ENCODE assay signal across 8 cellular contexts in the genomic region with DNA sequence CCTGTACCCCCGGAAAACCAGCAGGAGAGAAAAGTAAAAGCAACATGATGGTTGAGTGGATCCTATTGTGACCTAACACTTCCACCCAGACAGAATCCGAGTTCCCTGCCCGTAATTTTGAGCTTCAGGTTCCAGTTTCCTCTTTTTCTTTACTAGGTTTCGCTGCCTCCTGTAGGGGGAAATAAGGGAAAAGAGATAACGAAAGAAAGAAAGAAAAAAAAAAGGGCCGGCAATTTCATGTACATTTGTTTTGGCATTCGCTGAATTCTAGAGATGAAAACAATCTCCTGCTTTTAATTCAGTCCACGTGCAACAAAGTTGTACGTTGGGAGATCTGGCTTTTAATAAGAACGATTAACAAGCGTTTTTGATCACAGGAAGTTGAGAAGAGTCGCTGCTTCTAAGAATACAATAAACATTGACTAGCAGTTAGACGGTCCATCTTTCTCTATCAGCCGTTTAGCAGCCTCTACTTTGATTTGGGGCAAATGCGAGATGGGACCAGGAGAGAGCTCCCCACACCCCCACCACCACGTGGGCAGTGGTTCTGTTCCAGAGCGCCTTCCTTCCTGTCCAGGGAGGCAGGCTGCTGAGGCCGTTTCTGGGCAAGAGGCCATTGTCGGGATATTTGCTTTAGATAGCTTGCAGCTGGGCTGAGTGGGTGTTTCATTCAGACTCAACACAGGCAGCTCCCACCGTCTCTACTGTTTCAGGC.
DNase-seq lines count a peak whose midpoint lies in the region; ATAC-seq and TF ChIP-seq lines count a peak whose summit lies in the region.

No MANE protein-coding gene starts in this region.

- no peaks in the 10 kb centered on the region for H3K36me3 ChIP-seq in Karpas-422 (ENCODE audit: insufficient read depth, low read length)
- no peaks in the 10 kb centered on the region for H3K36me3 ChIP-seq in prostate gland

- H3K79me2 ChIP-seq in Karpas-422 (ENCODE audit: low read length) = no peaks in the 10 kb centered on the region

- H3K9ac ChIP-seq in Karpas-422 (ENCODE audit: low read length) = no peak overlapping the region

- TF ChIP-seq CTCF in prostate gland (IDR thresholded peaks at IDR 0.05) = no peak

- H3K4me3 Mint-ChIP-seq in activated T-cell treated with anti-CD3 and anti-CD28 coated beads, Interleukin-2, amount 50 U/mL, for 4 hours = peak overlapping the region; percentile 79

- H2AFZ ChIP-seq in Karpas-422 (ENCODE audit: low read length) = peak overlapping the region; percentile 93; the same call in 1 of the 2 replicates

- DNase-seq in Ammon's horn (ENCODE audit: low spot score) = peak; percentile 63
- peak; percentile 54 for DNase-seq in Karpas-422
- no peak for DNase-seq in activated T-cell treated with anti-CD3 and anti-CD28 coated beads, Interleukin-2, amount 50 U/mL, for 4 hours
- DNase-seq in Right ventricle myocardium superior = peak; percentile 81
- DNase-seq in prostate gland (ENCODE audit: low spot score) = peak; percentile 21
- DNase-seq in activated gamma-delta T cell (lab: John Stamatoyannopoulos, UW) = no peak

- intact Hi-C loops in Right ventricle myocardium superior (cut with DNase I) = no loop called here
- intact Hi-C loops in prostate gland (cut with DNase I) = loop anchor here (5.0 kb wide), 3 partner anchors 52 to 313 kb away; no protein-coding TSS in a partner anchor

- no peaks in the 10 kb centered on the region for H3K9me2 ChIP-seq in Karpas-422 (replicated peaks; ENCODE audit: insufficient read depth, low read length)

- H3K4me2 ChIP-seq in Karpas-422 (ENCODE audit: low read depth, low read length, poor library complexity, severe bottlenecking) = peak overlapping the region; percentile 48

- H3K4me1 ChIP-seq in Karpas-422 (ENCODE audit: low read length) (peaks cover 33% of the 10 kb centered on the region), prostate gland (replicated peaks) (no peaks in the 10 kb centered on the region)

- TF ChIP-seq POLR2A in prostate gland (IDR thresholded peaks at IDR 0.05) = no peak

- no peaks in the 10 kb centered on the region for H3K36me3 Mint-ChIP-seq in activated T-cell treated with anti-CD3 and anti-CD28 coated beads, Interleukin-2, amount 50 U/mL, for 4 hours (ENCODE audit: insufficient read depth)

- peaks cover 26% of the 10 kb centered on the region for H3K4me1 Mint-ChIP-seq in activated T-cell treated with anti-CD3 and anti-CD28 coated beads, Interleukin-2, amount 50 U/mL, for 4 hours (ENCODE audit: low read depth)

- H3K4me3 ChIP-seq in Karpas-422 (ENCODE audit: low read length) (0 out of 2 replicates have a peak overlapping the region, but pooled peaks have one; percentile 2), prostate gland (no peak overlapping the region)

- H3K27ac ChIP-seq in Karpas-422 (ENCODE audit: low read length) (no peak overlapping the region), prostate gland (peak overlapping the region; percentile 50 to 59)

- H3K9me3 ChIP-seq in Karpas-422 (ENCODE audit: low read length) = no peaks in the 10 kb centered on the region
- no peaks in the 10 kb centered on the region for H3K9me3 ChIP-seq in prostate gland

- peaks cover 5% of the 10 kb centered on the region for H3K9me3 Mint-ChIP-seq in activated T-cell treated with anti-CD3 and anti-CD28 coated beads, Interleukin-2, amount 50 U/mL, for 4 hours

- no peaks in the 10 kb centered on the region for H3K27me3 Mint-ChIP-seq in activated T-cell treated with anti-CD3 and anti-CD28 coated beads, Interleukin-2, amount 50 U/mL, for 4 hours (ENCODE audit: low read depth)

- ATAC-seq in activated T-cell treated with anti-CD3 and anti-CD28 coated beads, Interleukin-2, amount 50 U/mL, for 4 hours = peak; percentile 23 to 32
- peak; percentile 70 for ATAC-seq in Right ventricle myocardium superior (ENCODE audit: poor library complexity)
- ATAC-seq in GM21528 (IDR thresholded peaks at IDR 0.05; ENCODE audit: low FRiP score, unreplicated experiment) = no peak
- no peak for ATAC-seq in GM21717 (IDR thresholded peaks at IDR 0.05; ENCODE audit: unreplicated experiment)

- 19% methylated on average over 20 of the region's 20 CpGs for WGBS in prostate gland

- H3K27me3 ChIP-seq in Karpas-422 (ENCODE audit: low read length) (no peaks in the 10 kb centered on the region), prostate gland (replicated peaks; ENCODE audit: insufficient read depth) (no peaks in the 10 kb centered on the region)

- H4K20me1 ChIP-seq in Karpas-422 (ENCODE audit: insufficient read depth, low read depth, low read length) = no peaks in the 10 kb centered on the region

Comparison
In these comparisons a context has a peak if more than half of its experiments do, and no peak if none do; other contexts are left out.
1. DNase-seq: peak in Ammon's horn (single experiment), Karpas-422 (single experiment), Right ventricle myocardium superior (single experiment) and prostate gland (single experiment); none in activated T-cell treated with anti-CD3 and anti-CD28 coated beads, Interleukin-2, amount 50 U/mL, for 4 hours (single experiment) and activated gamma-delta T cell (single experiment).
2. ATAC-seq: peak in activated T-cell treated with anti-CD3 and anti-CD28 coated beads, Interleukin-2, amount 50 U/mL, for 4 hours (2 of 2) and Right ventricle myocardium superior (single experiment); none in GM21528 (single experiment) and GM21717 (single experiment).